In the genomic region with DNA sequence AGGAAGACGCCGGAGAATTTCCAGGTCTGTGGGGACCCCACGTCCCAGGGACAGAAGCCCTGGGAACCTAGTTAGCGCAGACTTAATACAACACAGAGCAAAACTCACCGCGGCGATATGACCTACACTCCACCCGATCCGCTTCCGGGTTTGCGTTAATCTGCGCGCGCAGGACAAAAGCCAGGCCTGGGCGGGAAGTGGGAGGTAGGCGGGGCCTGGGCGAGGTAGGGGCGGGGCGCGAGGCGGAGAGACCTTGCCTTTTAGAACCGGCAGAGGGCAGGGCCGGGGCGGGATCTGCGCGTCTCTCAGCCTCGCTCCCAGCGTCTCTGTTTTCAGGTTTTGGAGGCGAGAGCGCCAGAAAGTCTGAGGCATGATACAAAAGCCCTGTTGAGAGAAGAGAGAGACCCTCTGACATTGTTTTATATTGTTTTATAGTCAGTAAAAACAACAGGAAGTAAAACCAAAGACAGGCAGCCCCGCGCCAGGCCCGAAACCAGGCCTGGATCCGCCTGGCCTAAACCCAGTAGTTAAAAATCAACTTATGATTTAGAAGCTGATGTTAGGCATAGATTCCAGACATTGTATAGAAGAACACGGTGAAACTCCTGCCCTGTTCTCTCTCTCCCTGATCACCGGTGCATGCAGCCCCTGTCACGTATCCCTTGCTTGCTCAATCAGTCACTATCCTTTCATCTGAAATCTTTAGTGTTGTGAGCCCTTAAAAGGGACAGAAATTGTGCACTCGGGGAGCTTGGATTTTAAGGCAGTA, we compare ENCODE assay signal across 1 cellular context.
TF ChIP-seq lines count a peak whose summit lies in the region.

TSS of gene ZNF611 (minus strand) at position 152 of the 769 bp plus-strand sequence. CDS start 19,150 bp downstream, outside the sequence.

TF ChIP-seq in HepG2, 621 proteins besides CTCF, POLR2A, EP300 and RAD21 (continued from another document and continues in another):
- TF ChIP-seq CEBPZ (IDR thresholded peaks at IDR 0.05; ENCODE audit: low read length) = no peak
- no peak for TF ChIP-seq ZNF567 (CRISPR knock-in tag; IDR thresholded peaks at IDR 0.05; ENCODE audit: borderline replicate concordance)
- no peak for TF ChIP-seq PRDM10 (CRISPR knock-in tag; IDR thresholded peaks at IDR 0.05; ENCODE audit: low read depth)
- TF ChIP-seq DMAP1 (CRISPR knock-in tag; IDR thresholded peaks at IDR 0.05) = 0 out of 2 replicates have a peak, but pooled peaks have one; percentile 14
- TF ChIP-seq HNRNPL (IDR thresholded peaks at IDR 0.05; ENCODE audit: low read depth, low read length) = no peak
- no peak for TF ChIP-seq ESRRA (CRISPR knock-in tag; IDR thresholded peaks at IDR 0.05; ENCODE audit: low read depth)
- no peak for TF ChIP-seq ZNF224 (CRISPR knock-in tag; IDR thresholded peaks at IDR 0.05)
- peak; percentile 20; the same call in 1 of the 2 replicates for TF ChIP-seq GABPA (IDR thresholded peaks at IDR 0.05; ENCODE audit: low read depth, low read length)
- TF ChIP-seq GABPA (CRISPR knock-in tag; IDR thresholded peaks at IDR 0.05; ENCODE audit: low read depth) = peak; percentile 63
- peak; percentile 42; the same call in 1 of the 2 replicates for TF ChIP-seq ZNF441 (CRISPR knock-in tag; IDR thresholded peaks at IDR 0.05; ENCODE audit: borderline replicate concordance)
- TF ChIP-seq, protein P1, sequence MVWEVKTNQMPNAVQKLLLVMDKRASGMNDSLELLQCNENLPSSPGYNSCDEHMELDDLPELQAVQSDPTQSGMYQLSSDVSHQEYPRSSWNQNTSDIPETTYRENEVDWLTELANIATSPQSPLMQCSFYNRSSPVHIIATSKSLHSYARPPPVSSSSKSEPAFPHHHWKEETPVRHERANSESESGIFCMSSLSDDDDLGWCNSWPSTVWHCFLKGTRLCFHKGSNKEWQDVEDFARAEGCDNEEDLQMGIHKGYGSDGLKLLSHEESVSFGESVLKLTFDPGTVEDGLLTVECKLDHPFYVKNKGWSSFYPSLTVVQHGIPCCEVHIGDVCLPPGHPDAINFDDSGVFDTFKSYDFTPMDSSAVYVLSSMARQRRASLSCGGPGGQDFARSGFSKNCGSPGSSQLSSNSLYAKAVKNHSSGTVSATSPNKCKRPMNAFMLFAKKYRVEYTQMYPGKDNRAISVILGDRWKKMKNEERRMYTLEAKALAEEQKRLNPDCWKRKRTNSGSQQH (CRISPR knock-in tag; IDR thresholded peaks at IDR 0.05; ENCODE audit: low read depth) = no peak
- TF ChIP-seq DNMT1 (CRISPR knock-in tag; IDR thresholded peaks at IDR 0.05) = no peak
- peak; percentile 16; the same call in 1 of the 2 replicates for TF ChIP-seq ZNF788 (CRISPR knock-in tag; IDR thresholded peaks at IDR 0.05; ENCODE audit: borderline replicate concordance)
- TF ChIP-seq SETDB1 (CRISPR knock-in tag; IDR thresholded peaks at IDR 0.05; ENCODE audit: borderline replicate concordance) = no peak
- TF ChIP-seq FOSL1 (CRISPR knock-in tag; IDR thresholded peaks at IDR 0.05; ENCODE audit: borderline replicate concordance) = no peak
- TF ChIP-seq MXI1 (IDR thresholded peaks at IDR 0.05; ENCODE audit: borderline replicate concordance, low read depth, low read length) = peak; percentile 33; the same call in 1 of the 3 replicates
- no peak for TF ChIP-seq REXO4 (CRISPR knock-in tag; IDR thresholded peaks at IDR 0.05; ENCODE audit: borderline replicate concordance)
- TF ChIP-seq ZNF230 (CRISPR knock-in tag; IDR thresholded peaks at IDR 0.05) = no peak
- TF ChIP-seq, protein P2, sequence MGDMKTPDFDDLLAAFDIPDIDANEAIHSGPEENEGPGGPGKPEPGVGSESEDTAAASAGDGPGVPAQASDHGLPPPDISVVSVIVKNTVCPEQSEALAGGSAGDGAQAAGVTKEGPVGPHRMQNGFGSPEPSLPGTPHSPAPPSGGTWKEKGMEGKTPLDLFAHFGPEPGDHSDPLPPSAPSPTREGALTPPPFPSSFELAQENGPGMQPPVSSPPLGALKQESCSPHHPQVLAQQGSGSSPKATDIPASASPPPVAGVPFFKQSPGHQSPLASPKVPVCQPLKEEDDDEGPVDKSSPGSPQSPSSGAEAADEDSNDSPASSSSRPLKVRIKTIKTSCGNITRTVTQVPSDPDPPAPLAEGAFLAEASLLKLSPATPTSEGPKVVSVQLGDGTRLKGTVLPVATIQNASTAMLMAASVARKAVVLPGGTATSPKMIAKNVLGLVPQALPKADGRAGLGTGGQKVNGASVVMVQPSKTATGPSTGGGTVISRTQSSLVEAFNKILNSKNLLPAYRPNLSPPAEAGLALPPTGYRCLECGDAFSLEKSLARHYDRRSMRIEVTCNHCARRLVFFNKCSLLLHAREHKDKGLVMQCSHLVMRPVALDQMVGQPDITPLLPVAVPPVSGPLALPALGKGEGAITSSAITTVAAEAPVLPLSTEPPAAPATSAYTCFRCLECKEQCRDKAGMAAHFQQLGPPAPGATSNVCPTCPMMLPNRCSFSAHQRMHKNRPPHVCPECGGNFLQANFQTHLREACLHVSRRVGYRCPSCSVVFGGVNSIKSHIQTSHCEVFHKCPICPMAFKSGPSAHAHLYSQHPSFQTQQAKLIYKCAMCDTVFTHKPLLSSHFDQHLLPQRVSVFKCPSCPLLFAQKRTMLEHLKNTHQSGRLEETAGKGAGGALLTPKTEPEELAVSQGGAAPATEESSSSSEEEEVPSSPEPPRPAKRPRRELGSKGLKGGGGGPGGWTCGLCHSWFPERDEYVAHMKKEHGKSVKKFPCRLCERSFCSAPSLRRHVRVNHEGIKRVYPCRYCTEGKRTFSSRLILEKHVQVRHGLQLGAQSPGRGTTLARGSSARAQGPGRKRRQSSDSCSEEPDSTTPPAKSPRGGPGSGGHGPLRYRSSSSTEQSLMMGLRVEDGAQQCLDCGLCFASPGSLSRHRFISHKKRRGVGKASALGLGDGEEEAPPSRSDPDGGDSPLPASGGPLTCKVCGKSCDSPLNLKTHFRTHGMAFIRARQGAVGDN (CRISPR knock-in tag; IDR thresholded peaks at IDR 0.05) = peak; percentile 64
- TF ChIP-seq ZNF333 (CRISPR knock-in tag; IDR thresholded peaks at IDR 0.05; ENCODE audit: borderline replicate concordance) = no peak
- TF ChIP-seq CEBPG (CRISPR knock-in tag; IDR thresholded peaks at IDR 0.05) = peak; percentile 52
- TF ChIP-seq, protein P3, sequence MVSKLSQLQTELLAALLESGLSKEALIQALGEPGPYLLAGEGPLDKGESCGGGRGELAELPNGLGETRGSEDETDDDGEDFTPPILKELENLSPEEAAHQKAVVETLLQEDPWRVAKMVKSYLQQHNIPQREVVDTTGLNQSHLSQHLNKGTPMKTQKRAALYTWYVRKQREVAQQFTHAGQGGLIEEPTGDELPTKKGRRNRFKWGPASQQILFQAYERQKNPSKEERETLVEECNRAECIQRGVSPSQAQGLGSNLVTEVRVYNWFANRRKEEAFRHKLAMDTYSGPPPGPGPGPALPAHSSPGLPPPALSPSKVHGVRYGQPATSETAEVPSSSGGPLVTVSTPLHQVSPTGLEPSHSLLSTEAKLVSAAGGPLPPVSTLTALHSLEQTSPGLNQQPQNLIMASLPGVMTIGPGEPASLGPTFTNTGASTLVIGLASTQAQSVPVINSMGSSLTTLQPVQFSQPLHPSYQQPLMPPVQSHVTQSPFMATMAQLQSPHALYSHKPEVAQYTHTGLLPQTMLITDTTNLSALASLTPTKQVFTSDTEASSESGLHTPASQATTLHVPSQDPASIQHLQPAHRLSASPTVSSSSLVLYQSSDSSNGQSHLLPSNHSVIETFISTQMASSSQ (IDR thresholded peaks at IDR 0.05; ENCODE audit: low read depth) = no peak
- TF ChIP-seq, protein P3 (CRISPR knock-in tag; IDR thresholded peaks at IDR 0.05; ENCODE audit: borderline replicate concordance) = peak; percentile 11; the same call in 1 of the 2 replicates
- TF ChIP-seq ZFP90 (CRISPR knock-in tag; IDR thresholded peaks at IDR 0.05; ENCODE audit: borderline replicate concordance) = no peak
- TF ChIP-seq PLRG1 (conservative IDR thresholded peaks at IDR 0.05) = no peak
- no peak for TF ChIP-seq CHD4 (IDR thresholded peaks at IDR 0.05; ENCODE audit: borderline replicate concordance, low read length)
- TF ChIP-seq PTBP1 (IDR thresholded peaks at IDR 0.05; ENCODE audit: low read depth, low read length, poor library complexity, severe bottlenecking) = no peak
- TF ChIP-seq POLR2AphosphoS5 (IDR thresholded peaks at IDR 0.05; ENCODE audit: low read depth, low read length) = peak; percentile 74
- TF ChIP-seq HMG20A (CRISPR knock-in tag; IDR thresholded peaks at IDR 0.05; ENCODE audit: borderline replicate concordance) = no peak
- TF ChIP-seq NBN (conservative IDR thresholded peaks at IDR 0.05) = no peak
- TF ChIP-seq, protein P4, sequence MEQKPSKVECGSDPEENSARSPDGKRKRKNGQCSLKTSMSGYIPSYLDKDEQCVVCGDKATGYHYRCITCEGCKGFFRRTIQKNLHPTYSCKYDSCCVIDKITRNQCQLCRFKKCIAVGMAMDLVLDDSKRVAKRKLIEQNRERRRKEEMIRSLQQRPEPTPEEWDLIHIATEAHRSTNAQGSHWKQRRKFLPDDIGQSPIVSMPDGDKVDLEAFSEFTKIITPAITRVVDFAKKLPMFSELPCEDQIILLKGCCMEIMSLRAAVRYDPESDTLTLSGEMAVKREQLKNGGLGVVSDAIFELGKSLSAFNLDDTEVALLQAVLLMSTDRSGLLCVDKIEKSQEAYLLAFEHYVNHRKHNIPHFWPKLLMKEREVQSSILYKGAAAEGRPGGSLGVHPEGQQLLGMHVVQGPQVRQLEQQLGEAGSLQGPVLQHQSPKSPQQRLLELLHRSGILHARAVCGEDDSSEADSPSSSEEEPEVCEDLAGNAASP (CRISPR knock-in tag; IDR thresholded peaks at IDR 0.05; ENCODE audit: borderline replicate concordance) = no peak
- TF ChIP-seq, protein P5, sequence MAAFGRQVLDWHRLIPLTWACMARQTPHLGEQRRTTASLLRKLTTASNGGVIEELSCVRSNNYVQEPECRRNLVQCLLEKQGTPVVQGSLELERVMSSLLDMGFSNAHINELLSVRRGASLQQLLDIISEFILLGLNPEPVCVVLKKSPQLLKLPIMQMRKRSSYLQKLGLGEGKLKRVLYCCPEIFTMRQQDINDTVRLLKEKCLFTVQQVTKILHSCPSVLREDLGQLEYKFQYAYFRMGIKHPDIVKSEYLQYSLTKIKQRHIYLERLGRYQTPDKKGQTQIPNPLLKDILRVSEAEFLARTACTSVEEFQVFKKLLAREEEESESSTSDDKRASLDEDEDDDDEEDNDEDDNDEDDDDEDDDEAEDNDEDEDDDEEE (CRISPR knock-in tag; IDR thresholded peaks at IDR 0.05) = no peak
- peak; percentile 66 for TF ChIP-seq POLR2G (IDR thresholded peaks at IDR 0.05; ENCODE audit: low read depth, low read length)
- no peak for TF ChIP-seq ZNF274 (CRISPR knock-in tag; IDR thresholded peaks at IDR 0.05)
- no peak for TF ChIP-seq CBX1 (IDR thresholded peaks at IDR 0.05; ENCODE audit: low read depth)
- no peak for TF ChIP-seq RXRA (CRISPR knock-in tag; IDR thresholded peaks at IDR 0.05)
